ENCODE assay signal across 24 cellular contexts in genomic region chr4:183772361-183772760, GRCh38.
DNase-seq lines count a peak whose midpoint lies in the region; ATAC-seq, FAIRE-seq and TF ChIP-seq lines count a peak whose summit lies in the region.
"Had no signal": no experiment of that assay in that cellular context is flagged by ENCODE, and none has a peak within 500 bp of the region (broad histone marks: within the 10 kb centered on the region; RNA-seq: fewer than 3 reads in every experiment).

No MANE protein-coding gene starts in this region.

- no peak overlapping the region for H3K14ac ChIP-seq in H1 (ENCODE audit: insufficient read length)

- H3K23ac ChIP-seq in H1 (ENCODE audit: insufficient read length) = no peak overlapping the region

- H3K4me3 Mint-ChIP-seq in MCF 10A (ENCODE audit: unreplicated experiment) = no peak overlapping the region
- H3K4me3 Mint-ChIP-seq: B cell; CD4-positive, CD25-positive, alpha-beta regulatory T cell; CD8-positive, alpha-beta T cell; H9 had no signal

- no peak overlapping the region for H2BK15ac ChIP-seq in H1 (ENCODE audit: low read length)

- DNase-seq in mammary epithelial cell (peak; percentile 37), MCF 10A (ENCODE audit: unreplicated experiment) (no peak), H1 (ENCODE audit: low read depth in 1 of 2, low spot score in 2 of 2) (no peak), keratinocyte (ENCODE audit: low read depth, low spot score) (no peak), DMS153 treated with DMSO at 0.1 percent for 48 hours (lab: John Stamatoyannopoulos, UW; ENCODE audit: unreplicated experiment) (no peak), RPMI8226 (no peak)
- DNase-seq: Caco-2; CD4-positive, CD25-positive, alpha-beta regulatory T cell; CD8-positive, alpha-beta T cell; DMS153; DMS79; EL; GDM1; GM23248; H9 had no signal

- H3K27ac Mint-ChIP-seq in MCF 10A (ENCODE audit: low read depth, unreplicated experiment) = no peak overlapping the region
- H3K27ac Mint-ChIP-seq: B cell; CD4-positive, CD25-positive, alpha-beta regulatory T cell; CD8-positive, alpha-beta T cell had no signal

- H3K4me3 ChIP-seq in mammary epithelial cell (replicated peaks in 1 of 3; ENCODE audit: insufficient read depth in 1 of 3, low read depth in 2 of 3, low read length in 3 of 3) (no peak overlapping the region), H1 (ENCODE audit: extremely low read depth in 1 of 4, insufficient read depth in 2 of 4, low read depth in 3 of 4, low read length in 4 of 4) (no peak overlapping the region), keratinocyte (ENCODE audit: control insufficient read depth in 2 of 3, extremely low read depth in 1 of 3, insufficient read depth in 2 of 3, low read depth in 1 of 3, low read length in 3 of 3) (no peak overlapping the region)
- H3K4me3 ChIP-seq: BLaER1, GM12878, GM23248 had no signal

- no peak for ATAC-seq in HG02973 (IDR thresholded peaks at IDR 0.05; ENCODE audit: unreplicated experiment)
- ATAC-seq: CD8-positive, alpha-beta T cell; GM12878; HCT116 had no signal

- no peak for TF ChIP-seq POLR2A in H1 (IDR thresholded peaks at IDR 0.05; ENCODE audit: control extremely low read depth in 1 of 2, low read depth in 2 of 2, low read length in 2 of 2)

- H3K79me2 ChIP-seq in mammary epithelial cell (ENCODE audit: insufficient read depth, low read length) (no peaks in the 10 kb centered on the region), H1 (ENCODE audit: control insufficient read depth in 1 of 2, insufficient read depth in 2 of 2, low read length in 2 of 2) (no peaks in the 10 kb centered on the region), keratinocyte (ENCODE audit: control insufficient read depth, insufficient read depth, low read length) (no peaks in the 10 kb centered on the region)

- no peaks in the 10 kb centered on the region for H3K23me2 ChIP-seq in H1 (ENCODE audit: low read depth, low read length)

- H2BK12ac ChIP-seq in H1 (ENCODE audit: low read depth, low read length) = 0 out of 2 replicates have a peak overlapping the region, but pooled peaks have one; percentile 11

- H3K4me2 ChIP-seq in mammary epithelial cell (ENCODE audit: insufficient read depth, low read depth, low read length) (no peak overlapping the region), H1 (ENCODE audit: insufficient read depth in 1 of 2, low read depth in 2 of 2, low read length in 2 of 2) (no peak overlapping the region), keratinocyte (ENCODE audit: control insufficient read depth, extremely low read depth, insufficient read depth, low read depth, low read length) (no peak overlapping the region)
- H3K4me2 ChIP-seq: BLaER1 had no signal

- no peak overlapping the region for H4K5ac ChIP-seq in H1 (ENCODE audit: insufficient read length, low read depth, low read length)

- no peaks in the 10 kb centered on the region for H3K9me3 ChIP-seq in mammary epithelial cell (replicated peaks; ENCODE audit: insufficient read depth, low read length)
- peaks cover 5 to 6% of the 10 kb centered on the region in 2 experiments; a peak in 3 of 4 replicates for H3K9me3 ChIP-seq in H1 (ENCODE audit: insufficient read depth in 2 of 2, low read depth in 1 of 2, low read length in 1 of 2)
- no peaks in the 10 kb centered on the region for H3K9me3 ChIP-seq in keratinocyte (ENCODE audit: control insufficient read depth, low read depth, low read length)
- H3K9me3 ChIP-seq: BLaER1, Caco-2 had no signal

- H3K9ac ChIP-seq in mammary epithelial cell (ENCODE audit: insufficient read depth, low read length) (no peak overlapping the region), H1 (replicated peaks in 1 of 4; ENCODE audit: extremely low read depth in 1 of 4, low read depth in 3 of 4, low read length in 3 of 4) (no peak overlapping the region), keratinocyte (ENCODE audit: control insufficient read depth, extremely low read depth, insufficient read depth, low read length) (no peak overlapping the region)
- H3K9ac ChIP-seq: BLaER1, GM23248 had no signal

- H4K20me1 ChIP-seq in mammary epithelial cell (ENCODE audit: insufficient read depth, low read length) = no peaks in the 10 kb centered on the region
- no peaks in the 10 kb centered on the region for H4K20me1 ChIP-seq in H1 (replicated peaks in 1 of 2; ENCODE audit: control insufficient read depth in 1 of 2, insufficient read depth in 2 of 2, low read length in 2 of 2)
- no peaks in the 10 kb centered on the region for H4K20me1 ChIP-seq in keratinocyte (ENCODE audit: control insufficient read depth, extremely low read depth, insufficient read depth, low read length)
- H4K20me1 ChIP-seq: BLaER1 had no signal

- H3K27me3 Mint-ChIP-seq in MCF 10A (ENCODE audit: insufficient read depth, unreplicated experiment) = no peaks in the 10 kb centered on the region

- no peaks in the 10 kb centered on the region for H3K4me1 Mint-ChIP-seq in MCF 10A (ENCODE audit: insufficient read depth, unreplicated experiment)
- H3K4me1 Mint-ChIP-seq: B cell; CD4-positive, CD25-positive, alpha-beta regulatory T cell had no signal

- H3K18ac ChIP-seq in H1 (ENCODE audit: extremely low read depth, low read length) = no peak overlapping the region

- 54% methylated on average over 1 of the region's 1 CpG for WGBS in mammary epithelial cell (ENCODE audit: low coverage, missing lambda C conversion rate)
- 89% methylated on average over 1 of the region's 1 CpG; no CpG with 5 or more reads in 1 of the 2 experiments for WGBS in H1 (ENCODE audit: extremely low coverage in 1 of 2, insufficient coverage in 1 of 2, insufficient read length in 1 of 2, insufficient replicate concordance in 2 of 2, low coverage in 1 of 2, low lambda C conversion rate in 2 of 2, missing lambda C conversion rate in 1 of 2), 2 experiments

- CTCF ChIA-PET in mammary epithelial cell (lab: Charles Lee; ENCODE audit: low non-redundant PET) = no interaction called here
- CTCF ChIA-PET in MCF 10A (lab: Yijun Ruan, JAX) = no interaction called here
- CTCF ChIA-PET in H1 (lab: Charles Lee; ENCODE audit: partially characterized antibody) = interaction anchor here (0.7 kb wide), 1 partner anchor 938 kb away, joined by 3 read pairs; no protein-coding TSS in a partner anchor

- H3K27me3 ChIP-seq in mammary epithelial cell (ENCODE audit: insufficient read depth, low read length) (no peaks in the 10 kb centered on the region), H1 (replicated peaks in 1 of 4; ENCODE audit: control insufficient read depth in 3 of 4, extremely low read depth in 1 of 4, insufficient read depth in 3 of 4, low read length in 3 of 4) (no peaks in the 10 kb centered on the region), keratinocyte (ENCODE audit: control insufficient read depth, extremely low read depth, insufficient read depth, low read length) (no peaks in the 10 kb centered on the region)
- H3K27me3 ChIP-seq: BLaER1 had no signal

- no peak overlapping the region for H3K4ac ChIP-seq in H1 (replicated peaks; ENCODE audit: insufficient read length, low read depth, low read length)

- H2BK120ac ChIP-seq in H1 (replicated peaks; ENCODE audit: low read depth, low read length) = peak overlapping the region; percentile 3

- no peaks in the 10 kb centered on the region for H3K36me3 ChIP-seq in mammary epithelial cell (ENCODE audit: insufficient read depth, low read length)
- no peaks in the 10 kb centered on the region for H3K36me3 ChIP-seq in H1 (ENCODE audit: control insufficient read depth in 2 of 4, insufficient read depth in 4 of 4, low read length in 3 of 4)
- no peaks in the 10 kb centered on the region for H3K36me3 ChIP-seq in keratinocyte (ENCODE audit: control insufficient read depth in 2 of 2, extremely low read depth in 1 of 2, insufficient read depth in 2 of 2, low read length in 2 of 2)
- H3K36me3 ChIP-seq: BLaER1 had no signal

- H2AFZ ChIP-seq in mammary epithelial cell (ENCODE audit: low read depth, low read length) (no peak overlapping the region), H1 (ENCODE audit: low read length) (no peak overlapping the region), keratinocyte (ENCODE audit: control insufficient read depth, low read length) (no peak overlapping the region)
- H2AFZ ChIP-seq: GM23248 had no signal

- H2BK20ac ChIP-seq in H1 (ENCODE audit: low read length) = 0 out of 2 replicates have a peak overlapping the region, but pooled peaks have one; percentile 40

- no peak overlapping the region for H4K8ac ChIP-seq in H1 (ENCODE audit: extremely low read depth, insufficient read depth, low read length)

- H3K27ac ChIP-seq in mammary epithelial cell (ENCODE audit: insufficient read depth, low read depth, low read length) (no peak overlapping the region), H1 (ENCODE audit: low read depth, low read length) (no peak overlapping the region), keratinocyte (ENCODE audit: control insufficient read depth, insufficient read depth, low read length) (no peak overlapping the region)
- H3K27ac ChIP-seq: 22Rv1, BLaER1, C4-2B, GM23248 had no signal

- POLR2A ChIA-PET in MCF 10A (lab: Yijun Ruan, JAX) = no interaction called here
- POLR2A ChIA-PET in H1 (lab: Charles Lee; ENCODE audit: partially characterized antibody) = no interaction called here

- no peaks in the 10 kb centered on the region for H3K4me1 ChIP-seq in mammary epithelial cell (ENCODE audit: insufficient read depth, low read length)
- peaks cover 2 to 9% (median 4%) of the 10 kb centered on the region in 4 experiments for H3K4me1 ChIP-seq in H1 (replicated peaks in 1 of 4; ENCODE audit: control insufficient read depth in 3 of 4, insufficient read depth in 4 of 4, low read length in 3 of 4)
- H3K4me1 ChIP-seq in keratinocyte (ENCODE audit: control insufficient read depth, extremely low read depth, insufficient read depth, low read length) = no peaks in the 10 kb centered on the region
- H3K4me1 ChIP-seq: BLaER1, Caco-2 had no signal

- no peaks in the 10 kb centered on the region for H3K9me1 ChIP-seq in keratinocyte (ENCODE audit: control insufficient read depth, extremely low read depth, insufficient read depth, low read length)

- no peak overlapping the region for H4K91ac ChIP-seq in H1 (replicated peaks; ENCODE audit: insufficient read length, low read length)

- TF ChIP-seq CTCF in mammary epithelial cell (conservative IDR thresholded peaks at IDR 0.05 in 1 of 2, IDR thresholded peaks at IDR 0.05 in 1 of 2; ENCODE audit: extremely low read depth in 1 of 2, insufficient read depth in 1 of 2, low read depth in 1 of 2, low read length in 2 of 2) = no peak
- TF ChIP-seq CTCF in MCF 10A (IDR thresholded peaks at IDR 0.05; ENCODE audit: unreplicated experiment) = no peak
- no peak for TF ChIP-seq CTCF in H1 (IDR thresholded peaks at IDR 0.05; ENCODE audit: control extremely low read depth in 1 of 3, insufficient read depth in 1 of 3, low read depth in 1 of 3, low read length in 3 of 3)
- TF ChIP-seq CTCF in keratinocyte (optimal IDR thresholded peaks at IDR 0.05 in 1 of 3, IDR thresholded peaks at IDR 0.05 in 1 of 3, conservative IDR thresholded peaks at IDR 0.05 in 1 of 3; ENCODE audit: extremely low read depth in 1 of 3, insufficient read depth in 2 of 3, low read length in 3 of 3) = no peak

- intact Hi-C loops in mammary epithelial cell (cut with micrococcal nuclease) (no loop called here), MCF 10A (cut with micrococcal nuclease) (no loop called here)

- no peaks in the 10 kb centered on the region for H3K79me1 ChIP-seq in H1 (ENCODE audit: low read depth, low read length)

- H2AK5ac ChIP-seq in H1 (ENCODE audit: low read depth, low read length) = no peak overlapping the region

- H2BK5ac ChIP-seq in H1 (ENCODE audit: low read depth, low read length) = no peak overlapping the region

- no TSS peak for BruUV-seq in mammary epithelial cell (replicated peaks; lab: Mats Ljungman, UMichigan)
- BruUV-seq in MCF 10A (replicated peaks; lab: Mats Ljungman, UMichigan) = no TSS peak

- dilution Hi-C loops in mammary epithelial cell (cut with HindIII; ENCODE audit: low sequenced_read_pairs) = no loop called here
- dilution Hi-C loops in keratinocyte (cut with MboI; ENCODE audit: extremely low pct_ligation_motif_present, low sequenced_read_pairs) = no loop called here

- no peaks in the 10 kb centered on the region for H3K9me3 Mint-ChIP-seq in MCF 10A (ENCODE audit: unreplicated experiment)
- H3K9me3 Mint-ChIP-seq: CD8-positive, alpha-beta T cell had no signal

- no peak for TF ChIP-seq EP300 in H1 (IDR thresholded peaks at IDR 0.05; ENCODE audit: borderline replicate concordance in 1 of 2, low read depth in 2 of 2, low read length in 2 of 2)

- FAIRE-seq in H1 (lab: Jason Lieb, UNC) = no peak
- peak; percentile 9 for FAIRE-seq in keratinocyte (lab: Jason Lieb, UNC)
- FAIRE-seq: A204.1, GM12878, GM18507 had no signal

- no peaks in the 10 kb centered on the region for H3K36me3 Mint-ChIP-seq in MCF 10A (ENCODE audit: insufficient read depth, unreplicated experiment)
- H3K36me3 Mint-ChIP-seq: CD4-positive, CD25-positive, alpha-beta regulatory T cell; CD8-positive, alpha-beta T cell had no signal

- TF ChIP-seq RAD21 in H1 (IDR thresholded peaks at IDR 0.05 in 1 of 2, conservative IDR thresholded peaks at IDR 0.05 in 1 of 2; ENCODE audit: low read depth in 2 of 2, low read length in 2 of 2) = no peak

- in situ Hi-C loops in mammary epithelial cell (cut with MboI; ENCODE audit: low sequenced_read_pairs in 2 of 2) = no loop called here

- H3K56ac ChIP-seq in H1 (replicated peaks; ENCODE audit: insufficient read length, low read depth, low read length) = no peak overlapping the region
